ENCODE assay signal across 11 cellular contexts in genomic region chr13:45336025-45336800, GRCh38. TPM values are rescaled to one million over a fixed set of nuclear protein-coding genes. Genes with fewer than 3 reads are reported as not detected.
DNase-seq lines count a peak whose midpoint lies in the region; ATAC-seq and TF ChIP-seq lines count a peak whose summit lies in the region.
"Had no signal": no experiment of that assay in that cellular context is flagged by ENCODE, and none has a peak within 500 bp of the region (broad histone marks: within the 10 kb centered on the region; RNA-seq: fewer than 3 reads in every experiment).

No MANE protein-coding gene starts in this region.

- no peak for DNase-seq in activated CD4-positive, alpha-beta T cell treated with anti-CD3 and anti-CD28 coated beads, Interleukin-2, amount 10 ng/mL, durations not matched to agents 7 days and 5 days
- no peak for DNase-seq in activated CD4-positive, alpha-beta T cell treated with anti-CD3 and anti-CD28 coated beads for 48 hours
- no peak for DNase-seq in RWPE2 (ENCODE audit: low spot score)
- peak; percentile 55 for DNase-seq in endodermal cell
- no peak for DNase-seq in smooth muscle cell (lab: John Stamatoyannopoulos, UW; ENCODE audit: unreplicated experiment)
- DNase-seq in NCI-H1092 treated with DMSO at 0.1 percent for 48 hours (lab: John Stamatoyannopoulos, UW), result no peak
- no peak for DNase-seq in inferior parietal cortex (ENCODE audit: extremely low spot score)
- DNase-seq: activated gamma-delta T cell, NCI-H1048, T-helper 9 cell had no signal

- TF ChIP-seq CTCF in RWPE2 (IDR thresholded peaks at IDR 0.05; ENCODE audit: poor library complexity, severe bottlenecking) (no peak), endodermal cell (conservative IDR thresholded peaks at IDR 0.05) (no peak), smooth muscle cell (IDR thresholded peaks at IDR 0.05; ENCODE audit: borderline replicate concordance, insufficient read depth, poor library complexity, severe bottlenecking) (no peak)

- H3K27me3 Mint-ChIP-seq in activated CD4-positive, alpha-beta T cell treated with anti-CD3 and anti-CD28 coated beads, Interleukin-2, amount 10 ng/mL, durations not matched to agents 7 days and 5 days, result no peaks in the 10 kb centered on the region
- no peaks in the 10 kb centered on the region for H3K27me3 Mint-ChIP-seq in endodermal cell (ENCODE audit: insufficient read depth)

- peaks cover 82% of the 10 kb centered on the region for H3F3A ChIP-seq in smooth muscle cell (ENCODE audit: low read depth)

- peaks cover 50% of the 10 kb centered on the region for H3K4me1 ChIP-seq in RWPE2 (ENCODE audit: insufficient read depth, poor library complexity, severe bottlenecking)
- H3K4me1 ChIP-seq in endodermal cell (ENCODE audit: control insufficient read depth, insufficient read depth, low read length), result peaks cover 5% of the 10 kb centered on the region
- H3K4me1 ChIP-seq in smooth muscle cell (ENCODE audit: low read depth), result peaks cover 27% of the 10 kb centered on the region

- peaks cover 85% of the 10 kb centered on the region for H3K36me3 Mint-ChIP-seq in activated CD4-positive, alpha-beta T cell treated with anti-CD3 and anti-CD28 coated beads, Interleukin-2, amount 10 ng/mL, durations not matched to agents 7 days and 5 days (ENCODE audit: low read depth)
- peaks cover 57% of the 10 kb centered on the region for H3K36me3 Mint-ChIP-seq in endodermal cell (ENCODE audit: low read depth)

- ATAC-seq in RWPE2 (ENCODE audit: low read depth), result no peak
- no peak for ATAC-seq in esophagus mucosa

- peak overlapping the region; percentile 71 for H3K27ac Mint-ChIP-seq in activated CD4-positive, alpha-beta T cell treated with anti-CD3 and anti-CD28 coated beads, Interleukin-2, amount 10 ng/mL, durations not matched to agents 7 days and 5 days
- peak overlapping the region; percentile 1 for H3K27ac Mint-ChIP-seq in endodermal cell

- H3K4me1 Mint-ChIP-seq in activated CD4-positive, alpha-beta T cell treated with anti-CD3 and anti-CD28 coated beads, Interleukin-2, amount 10 ng/mL, durations not matched to agents 7 days and 5 days, result peaks cover 81% of the 10 kb centered on the region
- peaks cover 55% of the 10 kb centered on the region for H3K4me1 Mint-ChIP-seq in endodermal cell

- H3K27me3 ChIP-seq in RWPE2 (ENCODE audit: insufficient read depth, poor library complexity, severe bottlenecking) (no peaks in the 10 kb centered on the region), endodermal cell (ENCODE audit: control insufficient read depth, insufficient read depth, low read length, poor library complexity, severe bottlenecking) (no peaks in the 10 kb centered on the region), smooth muscle cell (ENCODE audit: low read depth) (no peaks in the 10 kb centered on the region)

- peaks cover 47% of the 10 kb centered on the region for H3K79me2 ChIP-seq in smooth muscle cell (ENCODE audit: low read depth)

- WGBS in endodermal cell (ENCODE audit: insufficient coverage in 1 of 2, insufficient read length in 1 of 2), 2 experiments, result 94 to 97% methylated on average over 7 to 9 of the region's 9 CpGs
- WGBS in smooth muscle cell (ENCODE audit: low lambda C conversion rate), result 97% methylated on average over 9 of the region's 9 CpGs

- POLR2A ChIA-PET in activated CD4-positive, alpha-beta T cell treated with anti-CD3 and anti-CD28 coated beads, Interleukin-2, amount 10 ng/mL, durations not matched to agents 7 days and 5 days (lab: Charles Lee), result no interaction called here

- H3K9me3 Mint-ChIP-seq in activated CD4-positive, alpha-beta T cell treated with anti-CD3 and anti-CD28 coated beads, Interleukin-2, amount 10 ng/mL, durations not matched to agents 7 days and 5 days, result no peaks in the 10 kb centered on the region
- no peaks in the 10 kb centered on the region for H3K9me3 Mint-ChIP-seq in endodermal cell

- no peak overlapping the region for H3K9ac ChIP-seq in endodermal cell (ENCODE audit: extremely low read depth, low read length, poor library complexity, severe bottlenecking)
- no peak overlapping the region for H3K9ac ChIP-seq in smooth muscle cell (ENCODE audit: low read depth)

- CTCF ChIA-PET in activated CD4-positive, alpha-beta T cell treated with anti-CD3 and anti-CD28 coated beads, Interleukin-2, amount 10 ng/mL, durations not matched to agents 7 days and 5 days (lab: Charles Lee), result no interaction called here

- H4K20me1 ChIP-seq in smooth muscle cell (ENCODE audit: low read depth), result peaks cover 88% of the 10 kb centered on the region

- peak overlapping the region; percentile 24 for H3K4me2 ChIP-seq in smooth muscle cell

- peak overlapping the region; percentile 69 for H3K27ac ChIP-seq in RWPE2 (ENCODE audit: poor library complexity, severe bottlenecking)
- H3K27ac ChIP-seq in endodermal cell (ENCODE audit: low read depth, low read length), result no peak overlapping the region
- peak overlapping the region; percentile 8 for H3K27ac ChIP-seq in smooth muscle cell (ENCODE audit: low read depth)

- H2AFZ ChIP-seq in smooth muscle cell (ENCODE audit: low read depth), result no peak overlapping the region

- H3K36me3 ChIP-seq in RWPE2 (ENCODE audit: low read depth), result peaks cover 58% of the 10 kb centered on the region
- peaks cover 65% of the 10 kb centered on the region for H3K36me3 ChIP-seq in endodermal cell (ENCODE audit: control insufficient read depth, insufficient read depth, low read length)
- H3K36me3 ChIP-seq in smooth muscle cell (ENCODE audit: low read depth), result peaks cover 36% of the 10 kb centered on the region

- no peak overlapping the region for H3K4me3 ChIP-seq in RWPE2 (ENCODE audit: severe bottlenecking)
- H3K4me3 ChIP-seq in endodermal cell (ENCODE audit: low read length), result peak overlapping the region; percentile 100
- no peak overlapping the region for H3K4me3 ChIP-seq in smooth muscle cell

- H3K9me3 ChIP-seq in RWPE2 (ENCODE audit: severe bottlenecking) (no peaks in the 10 kb centered on the region), endodermal cell (ENCODE audit: control insufficient read depth, low read length) (no peaks in the 10 kb centered on the region), smooth muscle cell (replicated peaks; ENCODE audit: low read depth) (no peaks in the 10 kb centered on the region)

- H3K4me3 Mint-ChIP-seq in activated CD4-positive, alpha-beta T cell treated with anti-CD3 and anti-CD28 coated beads, Interleukin-2, amount 10 ng/mL, durations not matched to agents 7 days and 5 days, result peak overlapping the region; percentile 31
- H3K4me3 Mint-ChIP-seq in endodermal cell, result no peak overlapping the region

RNA-seq across cellular contexts. Expression of gene TPT1, which starts 4.8 kb away (rescaled TPM):
- 1,000 to 10,000 TPM; 4,825 to 5,097 TPM for total RNA-seq in activated CD4-positive, alpha-beta T cell treated with anti-CD3 and anti-CD28 coated beads, Interleukin-2, amount 10 ng/mL, durations not matched to agents 7 days and 5 days
- total RNA-seq in endodermal cell, result 1,000 to 10,000 TPM; 2,192 to 2,586 TPM
- polyA plus RNA-seq in endodermal cell (2013, experiment 1 of 2), result 1,898 TPM
- polyA plus RNA-seq in endodermal cell (2013, experiment 2 of 2), result 1,873 TPM
- total RNA-seq in smooth muscle cell, result 3,918 and 4,267 TPM in 2 replicates
- polyA plus RNA-seq in smooth muscle cell, result 1,031 and 1,102 TPM in 2 replicates
- total RNA-seq in esophagus mucosa, result 4,303 TPM
